1 cellular context compared by ENCODE assay signal in genomic region chr17:48612456-48612853, GRCh38.
A peak's percentile ranks its signal among the peaks of the same experiment; 100 is the strongest.
TF ChIP-seq lines count a peak whose summit lies in the region.

No MANE protein-coding gene starts in this region.

TF ChIP-seq in IMR-90, 13 proteins besides CTCF, POLR2A, EP300 and RAD21:
- no peak for TF ChIP-seq ELK1 (IDR thresholded peaks at IDR 0.05; ENCODE audit: borderline replicate concordance, low read depth, low read length)
- TF ChIP-seq RFX5 (IDR thresholded peaks at IDR 0.05; ENCODE audit: low read depth, low read length): no peak
- 0 out of 2 replicates have a peak, but pooled peaks have one; percentile 9 for TF ChIP-seq NFE2L2 (IDR thresholded peaks at IDR 0.05; ENCODE audit: low read depth, low read length)
